ENCODE assay signal across 15 cellular contexts in the genomic region with DNA sequence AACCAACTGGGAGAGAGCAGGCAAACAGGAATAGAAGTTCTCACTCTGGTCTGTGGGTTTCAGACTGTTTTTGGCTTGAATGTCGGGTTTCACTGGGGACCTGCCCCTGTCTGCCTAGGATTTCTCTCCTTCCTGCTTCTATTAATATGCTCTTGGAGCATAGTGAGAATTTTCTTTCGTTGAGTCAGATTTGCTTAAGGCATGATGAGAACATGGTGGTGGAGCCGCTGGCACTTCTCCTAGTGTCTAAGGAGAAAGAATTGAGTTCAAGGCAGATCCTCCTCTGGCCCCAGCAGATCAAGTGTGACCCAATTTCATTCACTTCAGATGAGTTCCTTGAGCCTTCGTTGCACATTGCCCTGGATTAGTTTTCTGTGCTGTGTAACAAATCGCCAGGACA.
DNase-seq lines count a peak whose midpoint lies in the region; ATAC-seq and TF ChIP-seq lines count a peak whose summit lies in the region.
"Had no signal": no experiment of that assay in that cellular context is flagged by ENCODE, and none has a peak within 500 bp of the region (broad histone marks: within the 10 kb centered on the region; RNA-seq: fewer than 3 reads in every experiment).

No MANE protein-coding gene starts in this region.

- TF ChIP-seq CTCF in DND-41 (IDR thresholded peaks at IDR 0.05; ENCODE audit: borderline replicate concordance, extremely low read depth, low read length, poor library complexity, severe bottlenecking) (no peak), endothelial cell (IDR thresholded peaks at IDR 0.05; ENCODE audit: unreplicated experiment) (no peak)

- peak; percentile 1 for DNase-seq in DND-41
- DNase-seq in RKO (ENCODE audit: low spot score): peak; percentile 4
- DNase-seq in trophoblast cell: peak; percentile 88 to 95
- DNase-seq in T-helper 2 cell treated with Interferon-gamma antibody and Interleukin-4, amounts not matched to agents 5 μg/mL and 100 μg/mL, for 36 hours (ENCODE audit: low spot score): no peak
- no peak for DNase-seq in endothelial cell (ENCODE audit: low spot score)
- DNase-seq: cerebellar nuclear complex, NCI-H524 treated with DMSO at 0.1 percent for 48 hours, SHP77 treated with DMSO at 0.1 percent for 48 hours had no signal

- H3K9me3 ChIP-seq in DND-41 (ENCODE audit: insufficient read depth, low read length, severe bottlenecking) (no peaks in the 10 kb centered on the region), trophoblast cell (ENCODE audit: insufficient read depth, low read depth, low read length) (peaks cover 12% of the 10 kb centered on the region)

- H3K4me3 ChIP-seq in DND-41 (ENCODE audit: low read depth in 1 of 2, low read length in 2 of 2) (no peak overlapping the region), trophoblast cell (ENCODE audit: low read depth, low read length) (no peak overlapping the region)
- H3K4me3 ChIP-seq: heart left ventricle, tibial nerve had no signal

- H4K12ac ChIP-seq in trophoblast cell (ENCODE audit: low read depth, low read length): no peak overlapping the region

- no peak overlapping the region for H3K27ac Mint-ChIP-seq in T-helper 2 cell treated with Interferon-gamma antibody and Interleukin-4, amounts not matched to agents 5 μg/mL and 100 μg/mL, for 36 hours
- no peak overlapping the region for H3K27ac Mint-ChIP-seq in endothelial cell (ENCODE audit: unreplicated experiment)
- H3K27ac Mint-ChIP-seq: activated T-helper 1 cell treated with anti-CD3 and anti-CD28 coated beads, Interleukin-12 subunit alpha, Interleukin-12 subunit beta, Interleukin-2, Interleukin-4 antibody, amounts not matched to agents 30 ng/mL and 10 ng/mL and 1 ng/mL, durations not matched to agents 14 hours and 24 hours and 36 hours; WTC11 had no signal

- no CpG with 5 or more reads among the region's 5 CpGs for WGBS in trophoblast cell (ENCODE audit: extremely low coverage, insufficient coverage, insufficient read length)

- no peak overlapping the region for H3K14ac ChIP-seq in trophoblast cell (ENCODE audit: low read length)

- H3K9me3 Mint-ChIP-seq in T-helper 2 cell treated with Interferon-gamma antibody and Interleukin-4, amounts not matched to agents 5 μg/mL and 100 μg/mL, for 36 hours: no peaks in the 10 kb centered on the region
- H3K9me3 Mint-ChIP-seq in endothelial cell (ENCODE audit: unreplicated experiment): peaks cover 7% of the 10 kb centered on the region
- H3K9me3 Mint-ChIP-seq: activated T-helper 1 cell treated with anti-CD3 and anti-CD28 coated beads, Interleukin-12 subunit alpha, Interleukin-12 subunit beta, Interleukin-2, Interleukin-4 antibody, amounts not matched to agents 30 ng/mL and 10 ng/mL and 1 ng/mL, durations not matched to agents 14 hours and 24 hours and 36 hours had no signal

- H3K79me1 ChIP-seq in trophoblast cell (ENCODE audit: low read length): no peaks in the 10 kb centered on the region

- H3K9ac ChIP-seq in DND-41 (ENCODE audit: low read depth, low read length) (no peak overlapping the region), trophoblast cell (ENCODE audit: low read length) (no peak overlapping the region)

- H3K4me1 ChIP-seq in DND-41 (ENCODE audit: insufficient read depth, low read length): peaks cover 21% of the 10 kb centered on the region
- no peaks in the 10 kb centered on the region for H3K4me1 ChIP-seq in trophoblast cell (ENCODE audit: control insufficient read depth in 1 of 2, insufficient read depth in 2 of 2, low read length in 2 of 2)
- H3K4me1 ChIP-seq: heart left ventricle, tibial nerve had no signal

- no peak overlapping the region for H4K91ac ChIP-seq in trophoblast cell (ENCODE audit: low read depth, low read length)

- no peak overlapping the region for H2AK5ac ChIP-seq in trophoblast cell (ENCODE audit: low read length)

- H3K36me3 ChIP-seq in DND-41 (ENCODE audit: insufficient read depth, low read length): no peaks in the 10 kb centered on the region
- H3K36me3 ChIP-seq in trophoblast cell (ENCODE audit: control insufficient read depth in 1 of 2, insufficient read depth in 2 of 2, low read length in 2 of 2): no peaks in the 10 kb centered on the region
- H3K36me3 ChIP-seq: heart left ventricle, tibial nerve had no signal

- no peak overlapping the region for H2BK5ac ChIP-seq in trophoblast cell (ENCODE audit: low read depth, low read length, poor library complexity)

- H3K27me3 Mint-ChIP-seq in T-helper 2 cell treated with Interferon-gamma antibody and Interleukin-4, amounts not matched to agents 5 μg/mL and 100 μg/mL, for 36 hours (ENCODE audit: low read depth): peaks cover 19% of the 10 kb centered on the region
- H3K27me3 Mint-ChIP-seq in endothelial cell (ENCODE audit: unreplicated experiment): peaks cover 4% of the 10 kb centered on the region

- no peak overlapping the region for H3K4me3 Mint-ChIP-seq in T-helper 2 cell treated with Interferon-gamma antibody and Interleukin-4, amounts not matched to agents 5 μg/mL and 100 μg/mL, for 36 hours
- H3K4me3 Mint-ChIP-seq in endothelial cell (ENCODE audit: unreplicated experiment): no peak overlapping the region
- H3K4me3 Mint-ChIP-seq: activated T-helper 1 cell treated with anti-CD3 and anti-CD28 coated beads, Interleukin-12 subunit alpha, Interleukin-12 subunit beta, Interleukin-2, Interleukin-4 antibody, amounts not matched to agents 30 ng/mL and 10 ng/mL and 1 ng/mL, durations not matched to agents 14 hours and 24 hours and 36 hours; WTC11 had no signal

- ATAC-seq in DND-41 (ENCODE audit: insufficient read depth, low read depth) (no peak), esophagus mucosa (peak; percentile 55), GM21723 (IDR thresholded peaks at IDR 0.05; ENCODE audit: unreplicated experiment) (no peak), GM19397 (IDR thresholded peaks at IDR 0.05; ENCODE audit: unreplicated experiment) (no peak)
- ATAC-seq: heart left ventricle had no signal

- no peak overlapping the region for H3K4me2 ChIP-seq in DND-41 (ENCODE audit: insufficient read depth, low read length)
- H3K4me2 ChIP-seq in trophoblast cell (ENCODE audit: low read length): no peak overlapping the region

- H3K27ac ChIP-seq in DND-41 (ENCODE audit: low read length) (peak overlapping the region; percentile 4; the same call in 1 of the 2 replicates), trophoblast cell (ENCODE audit: low read depth, low read length) (no peak overlapping the region)
- H3K27ac ChIP-seq: heart left ventricle, tibial nerve had no signal

- H3K27me3 ChIP-seq in DND-41 (ENCODE audit: insufficient read depth, low read length, poor library complexity) (no peaks in the 10 kb centered on the region), trophoblast cell (ENCODE audit: insufficient read depth, low read length) (no peaks in the 10 kb centered on the region)
- H3K27me3 ChIP-seq: heart left ventricle, tibial nerve had no signal

- H2BK12ac ChIP-seq in trophoblast cell (ENCODE audit: low read length): no peak overlapping the region

- H2AFZ ChIP-seq in DND-41 (ENCODE audit: low read depth, low read length): no peak overlapping the region
- no peak overlapping the region for H2AFZ ChIP-seq in trophoblast cell (ENCODE audit: insufficient read depth, low read length, poor library complexity)

- no peaks in the 10 kb centered on the region for H3K36me3 Mint-ChIP-seq in T-helper 2 cell treated with Interferon-gamma antibody and Interleukin-4, amounts not matched to agents 5 μg/mL and 100 μg/mL, for 36 hours (ENCODE audit: low read depth)
- H3K36me3 Mint-ChIP-seq in endothelial cell (ENCODE audit: low read depth, unreplicated experiment): peaks cover 12% of the 10 kb centered on the region

- H3K4ac ChIP-seq in trophoblast cell (ENCODE audit: low read depth, low read length): no peak overlapping the region

- H3K79me2 ChIP-seq in DND-41 (ENCODE audit: insufficient read depth, low read length) (no peaks in the 10 kb centered on the region), trophoblast cell (ENCODE audit: control insufficient read depth, insufficient read depth, low read length, poor library complexity) (no peaks in the 10 kb centered on the region)

- H3K4me1 Mint-ChIP-seq in T-helper 2 cell treated with Interferon-gamma antibody and Interleukin-4, amounts not matched to agents 5 μg/mL and 100 μg/mL, for 36 hours (ENCODE audit: low read depth): no peaks in the 10 kb centered on the region
- H3K4me1 Mint-ChIP-seq in endothelial cell (ENCODE audit: unreplicated experiment): peaks cover 4% of the 10 kb centered on the region

- H3K18ac ChIP-seq in trophoblast cell (ENCODE audit: low read length): no peak overlapping the region

- no peak overlapping the region for H2BK120ac ChIP-seq in trophoblast cell (ENCODE audit: insufficient read depth, low read length, poor library complexity)

- no peaks in the 10 kb centered on the region for H4K20me1 ChIP-seq in DND-41 (ENCODE audit: insufficient read depth, low read length)

- no peak overlapping the region for H3K23ac ChIP-seq in trophoblast cell (ENCODE audit: low read length)

- no peak overlapping the region for H4K8ac ChIP-seq in trophoblast cell (ENCODE audit: low read depth, low read length)

Comparison
In these comparisons a context has a peak if more than half of its experiments do, and no peak if none do; other contexts are left out.
1. DNase-seq: peak in DND-41 (single experiment), RKO (single experiment) and trophoblast cell (2 of 2); none in T-helper 2 cell treated with Interferon-gamma antibody and Interleukin-4, amounts not matched to agents 5 μg/mL and 100 μg/mL, for 36 hours (single experiment) and endothelial cell (single experiment).